In the genomic region with DNA sequence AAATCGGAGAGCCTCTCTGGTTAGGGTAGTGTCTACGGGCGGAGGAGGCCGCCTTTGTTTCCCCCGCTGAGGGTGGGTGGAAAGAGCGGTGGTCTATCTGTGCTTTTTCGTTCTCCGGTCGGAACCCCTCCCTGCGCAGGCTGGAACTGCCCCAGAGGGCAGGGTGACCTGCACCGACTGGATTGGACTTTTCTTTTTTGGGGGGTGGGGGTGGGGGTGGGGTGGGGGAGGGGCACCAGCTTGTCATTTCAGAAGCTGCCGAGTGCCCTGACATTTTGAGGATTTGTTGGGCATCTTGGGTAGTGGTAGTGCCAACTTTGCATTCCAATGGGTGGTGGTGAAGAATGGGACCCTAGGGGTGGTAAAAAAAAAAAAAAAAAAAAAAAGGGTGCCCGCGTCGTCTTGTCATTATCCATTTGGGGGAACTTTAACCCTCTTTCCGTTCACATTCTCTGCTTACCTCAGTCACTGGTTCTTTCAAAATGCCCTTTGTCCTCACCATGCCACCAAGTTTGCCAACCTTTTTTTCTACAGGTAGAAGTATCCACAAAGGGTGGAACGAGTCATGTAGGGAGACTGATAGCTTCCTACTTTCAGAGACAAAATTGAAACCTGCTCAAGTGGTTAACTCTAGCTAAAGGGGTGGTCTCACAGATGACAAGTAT, we compare ENCODE assay signal across 8 cellular contexts. TPM values are rescaled to one million over a fixed set of nuclear protein-coding genes. Genes with fewer than 3 reads are reported as not detected.
DNase-seq lines count a peak whose midpoint lies in the region; ATAC-seq and TF ChIP-seq lines count a peak whose summit lies in the region.

No MANE protein-coding gene starts in this region.

- H3K9me3 ChIP-seq in A673 (ENCODE audit: low read depth, low read length, poor library complexity, severe bottlenecking) (no peaks in the 10 kb centered on the region), T-helper 17 cell (ENCODE audit: control insufficient read depth, low read length, poor library complexity, severe bottlenecking) (no peaks in the 10 kb centered on the region), neutrophil (no peaks in the 10 kb centered on the region)

- peak overlapping the region; percentile 91 for H3K4me3 Mint-ChIP-seq in T-helper 17 cell

- intact Hi-C loops in A673 (cut with micrococcal nuclease; ENCODE audit: unreplicated experiment) = no loop called here

- peak; percentile 4 for ATAC-seq in GM19351 (IDR thresholded peaks at IDR 0.05; ENCODE audit: unreplicated experiment)
- ATAC-seq in T-helper 17 cell = no peak
- no peak for ATAC-seq in HG03097 (IDR thresholded peaks at IDR 0.05; ENCODE audit: low FRiP score, unreplicated experiment)

- peak overlapping the region; percentile 83 for H3K27ac Mint-ChIP-seq in T-helper 17 cell

- TF ChIP-seq CTCF in A673 (conservative IDR thresholded peaks at IDR 0.05; ENCODE audit: low read depth, low read length) (no peak), fibroblast of villous mesenchyme (IDR thresholded peaks at IDR 0.05; ENCODE audit: insufficient read depth, low read depth, low read length) (no peak), neutrophil (IDR thresholded peaks at IDR 0.05) (no peak)

- H3K36me3 Mint-ChIP-seq in T-helper 17 cell (ENCODE audit: low read depth) = no peaks in the 10 kb centered on the region

- H3K27ac ChIP-seq in A673 (ENCODE audit: low read depth, low read length, poor library complexity, severe bottlenecking) (peak overlapping the region; percentile 98), neutrophil (peak overlapping the region; percentile 96)

- no peak for DNase-seq in A673 (ENCODE audit: low spot score)
- DNase-seq in T-helper 17 cell = peak in 1 of 3 donors; percentile 14
- DNase-seq in fibroblast of villous mesenchyme (ENCODE audit: low read depth) = no peak
- no peak for DNase-seq in midbrain (lab: John Stamatoyannopoulos, UW)
- no peak for DNase-seq in putamen (ENCODE audit: low spot score)

- H3K4me3 ChIP-seq in A673 (ENCODE audit: low read depth, low read length, poor library complexity, severe bottlenecking) (peak overlapping the region; percentile 87), fibroblast of villous mesenchyme (ENCODE audit: low read depth, low read length) (peak overlapping the region; percentile 84), neutrophil (ENCODE audit: low read depth in 1 of 2, low read length in 1 of 2) (peak overlapping the region; percentile 91 to 98)

- BruUV-seq in A673 (replicated peaks; lab: Mats Ljungman, UMichigan) = TSS peak; percentile 49

- H3K36me3 ChIP-seq in A673 (ENCODE audit: insufficient read depth, low read length, poor library complexity, severe bottlenecking) (no peaks in the 10 kb centered on the region), neutrophil (peaks cover under 1% of the 10 kb centered on the region)

- H3K4me1 Mint-ChIP-seq in T-helper 17 cell = peaks cover 42% of the 10 kb centered on the region

- POLR2A ChIA-PET in A673 (lab: Charles Lee; ENCODE audit: low non-redundant PET) = no interaction called here

- no peaks in the 10 kb centered on the region for H3K27me3 Mint-ChIP-seq in T-helper 17 cell

- CTCF ChIA-PET in A673 (lab: Charles Lee) = no interaction called here

- H3K4me1 ChIP-seq in A673 (ENCODE audit: insufficient read depth, low read length, poor library complexity, severe bottlenecking) (peaks cover 33% of the 10 kb centered on the region), neutrophil (ENCODE audit: control insufficient read depth in 1 of 2, insufficient read depth in 1 of 2, low read depth in 1 of 2, low read length in 1 of 2) (peaks cover 47 to 59% of the 10 kb centered on the region in 2 experiments)

- H3K27me3 ChIP-seq in A673 (replicated peaks; ENCODE audit: insufficient read depth, low read depth, low read length, poor library complexity) (no peaks in the 10 kb centered on the region), neutrophil (no peaks in the 10 kb centered on the region)

RNA-seq across cellular contexts. Expression of a gene that starts 1.3 kb away (rescaled TPM):
- 49.2 and 51.2 TPM in 2 replicates for total RNA-seq in A673 (2021)
- 10 to 100 TPM; 26.2 to 27.4 TPM for total RNA-seq in T-helper 17 cell
- 20.3 and 20.6 TPM in 2 replicates for total RNA-seq in fibroblast of villous mesenchyme

RNA-seq across cellular contexts. Expression of a gene that starts 22.9 kb away (rescaled TPM):
- total RNA-seq in A673 (2021) (not detected in 2 replicates), T-helper 17 cell (not detected), fibroblast of villous mesenchyme (3.9 and 12.9 TPM in 2 replicates)
